1 cellular context compared by ENCODE assay signal in genomic region chr20:31700747-31701146, GRCh38.
TF ChIP-seq lines count a peak whose summit lies in the region.

No MANE protein-coding gene starts in this region.

TF ChIP-seq in endothelial cell of umbilical vein, 7 proteins besides CTCF, POLR2A, EP300 and RAD21:
- TF ChIP-seq MYC (IDR thresholded peaks at IDR 0.05; ENCODE audit: low read depth, low read length), result no peak
